1 cellular context compared by ENCODE assay signal in genomic region chr14:39398382-39398781, GRCh38.
TF ChIP-seq lines count a peak whose summit lies in the region.

No MANE protein-coding gene starts in this region.

TF ChIP-seq in GM12878, 131 proteins besides CTCF, POLR2A, EP300 and RAD21 (continued from another document):
- TF ChIP-seq CUX1 (IDR thresholded peaks at IDR 0.05; ENCODE audit: insufficient replicate concordance, low read depth, low read length) (no peak), MAX (IDR thresholded peaks at IDR 0.05; ENCODE audit: low read depth, low read length) (no peak), BMI1 (IDR thresholded peaks at IDR 0.05; ENCODE audit: borderline replicate concordance) (no peak), LARP7 (IDR thresholded peaks at IDR 0.05) (no peak), EED (IDR thresholded peaks at IDR 0.05; ENCODE audit: low read depth) (no peak), ATF3 (IDR thresholded peaks at IDR 0.05; ENCODE audit: borderline replicate concordance, extremely low read depth, low read depth, low read length) (no peak), BHLHE40 (IDR thresholded peaks at IDR 0.05; ENCODE audit: borderline replicate concordance in 1 of 2, low read depth in 2 of 2, low read length in 1 of 2) (no peak), E2F8 (IDR thresholded peaks at IDR 0.05; ENCODE audit: low read depth, partially characterized antibody) (no peak), ZNF217 (IDR thresholded peaks at IDR 0.05) (no peak), RELB (IDR thresholded peaks at IDR 0.05; ENCODE audit: low read depth) (no peak), HDGF (IDR thresholded peaks at IDR 0.05) (no peak), IKZF1 (conservative IDR thresholded peaks at IDR 0.05) (no peak), JUNB (IDR thresholded peaks at IDR 0.05) (no peak), CEBPB (IDR thresholded peaks at IDR 0.05; ENCODE audit: borderline replicate concordance in 1 of 2, low read depth in 2 of 2, low read length in 2 of 2) (no peak), E2F4 (IDR thresholded peaks at IDR 0.05; ENCODE audit: low read depth, low read length) (no peak)
TF ChIP-seq in GM12878: peak in this region for 0.
